17 cellular contexts compared by ENCODE assay signal in genomic region chr1:16183765-16184556, GRCh38. TPM values are rescaled to one million over a fixed set of nuclear protein-coding genes. Genes with fewer than 3 reads are reported as not detected.
A peak's percentile ranks its signal among the peaks of the same experiment; 100 is the strongest.
DNase-seq lines count a peak whose midpoint lies in the region; ATAC-seq and TF ChIP-seq lines count a peak whose summit lies in the region.
"Had no signal": no experiment of that assay in that cellular context is flagged by ENCODE, and none has a peak within 500 bp of the region (broad histone marks: within the 10 kb centered on the region; RNA-seq: fewer than 3 reads in every experiment).

No MANE protein-coding gene starts in this region.

- peaks cover 23% of the 10 kb centered on the region for H3K4me1 Mint-ChIP-seq in Caco-2 (ENCODE audit: low read depth, unreplicated experiment)

- H3K27me3 ChIP-seq in Caco-2 (replicated peaks; ENCODE audit: control insufficient read depth, insufficient read depth, low read length): no peaks in the 10 kb centered on the region
- peaks cover 8% of the 10 kb centered on the region for H3K27me3 ChIP-seq in gastroesophageal sphincter
- H3K27me3 ChIP-seq in gastrocnemius medialis: peaks cover 0 to under 1% (median 0%) of the 10 kb centered on the region in 3 donors
- H3K27me3 ChIP-seq: SJSA1 had no signal

- no peak for DNase-seq in Caco-2
- DNase-seq in RWPE1 (ENCODE audit: low spot score): no peak
- no peak for DNase-seq in gastrocnemius medialis
- DNase-seq in HuH-7.5 (ENCODE audit: low spot score): no peak
- DNase-seq in GOT3 (lab: John Stamatoyannopoulos, UW): no peak
- DNase-seq: activated effector memory CD4-positive, alpha-beta T cell treated with anti-CD3 and anti-CD28 coated beads, Interleukin-2, amount 50 U/mL, for 16 hours; COR-L47; kidney glomerular epithelial cell; NCI-H1436; stimulated activated naive B cell treated with anti-CD40 and anti-IgM and Interleukin-4, amounts not matched to agents 10 μg/mL and 1 μg/mL and 100 μg/mL, for 72 hours; T1000 had no signal

- no TSS peak for BruUV-seq in Caco-2 (replicated peaks; lab: Mats Ljungman, UMichigan)

- in situ Hi-C loops in gastrocnemius medialis (cut with MboI; ENCODE audit: low sequenced_read_pairs in 4 of 4): loop anchor here in 1 of 4 donors (10.0 kb wide), 1 partner anchor 109 kb away; the partner anchor contains the start of gene FAM131C

- peak overlapping the region; percentile 98 for H3K27ac ChIP-seq in RWPE1
- peak overlapping the region in 3 of 4 donors; percentile 48 to 91 (median 86) for H3K27ac ChIP-seq in gastroesophageal sphincter
- H3K27ac ChIP-seq in gastrocnemius medialis: peak overlapping the region; percentile 23 to 41 (median 27)
- H3K27ac ChIP-seq: parathyroid adenoma, SJSA1 had no signal

- intact Hi-C loops in Caco-2 (cut with micrococcal nuclease; ENCODE audit: unreplicated experiment) (loop anchor here (2.0 kb wide), 1 partner anchor 37 kb away; no protein-coding TSS in a partner anchor), gastrocnemius medialis (cut with DNase I; ENCODE audit: low total_unique reads) (loop anchor here (2.0 to 5.0 kb wide), 2 partner anchors 27 to 37 kb away; partner anchors contain the start of gene EPHA2)

- H3K36me3 ChIP-seq in Caco-2 (ENCODE audit: control insufficient read depth, insufficient read depth, low read length): no peaks in the 10 kb centered on the region
- H3K36me3 ChIP-seq in gastroesophageal sphincter: no peaks in the 10 kb centered on the region
- H3K36me3 ChIP-seq in gastrocnemius medialis: no peaks in the 10 kb centered on the region
- H3K36me3 ChIP-seq: SJSA1 had no signal

- TF ChIP-seq POLR2A in gastroesophageal sphincter (IDR thresholded peaks at IDR 0.05) (no peak), gastrocnemius medialis (IDR thresholded peaks at IDR 0.05) (no peak)

- H3K4me3 ChIP-seq in Caco-2 (ENCODE audit: low read depth, low read length) (no peak overlapping the region), gastroesophageal sphincter (no peak overlapping the region), gastrocnemius medialis (no peak overlapping the region)
- H3K4me3 ChIP-seq: GM12878, SJSA1 had no signal

- no peak for ATAC-seq in gastroesophageal sphincter
- no peak for ATAC-seq in gastrocnemius medialis
- no peak for ATAC-seq in HG03354 (IDR thresholded peaks at IDR 0.05; ENCODE audit: poor library complexity, severe bottlenecking, unreplicated experiment)
- ATAC-seq in HG02759 (IDR thresholded peaks at IDR 0.05; ENCODE audit: unreplicated experiment): no peak
- ATAC-seq: stimulated activated naive B cell treated with anti-CD40 and anti-IgM and Interleukin-4, amounts not matched to agents 10 μg/mL and 1 μg/mL and 100 μg/mL, for 72 hours had no signal

- H3K27me3 Mint-ChIP-seq in Caco-2 (ENCODE audit: insufficient read depth, unreplicated experiment): no peaks in the 10 kb centered on the region

- CTCF ChIA-PET in Caco-2 (lab: Charles Lee) (no interaction called here), RWPE1 (lab: Yijun Ruan, JAX) (interaction anchor here (0.7 to 1.7 kb wide), 4 partner anchors 102 to 613 kb away, joined by 3 to 9 read pairs (median 5); no protein-coding TSS in a partner anchor)

- H3K9me3 Mint-ChIP-seq in Caco-2 (ENCODE audit: unreplicated experiment): no peaks in the 10 kb centered on the region
- H3K9me3 Mint-ChIP-seq: stimulated activated naive B cell treated with anti-CD40 and anti-IgM and Interleukin-4, amounts not matched to agents 10 μg/mL and 1 μg/mL and 100 μg/mL, for 72 hours had no signal

- H3K4me3 Mint-ChIP-seq in Caco-2 (ENCODE audit: unreplicated experiment): no peak overlapping the region
- H3K4me3 Mint-ChIP-seq: stimulated activated naive B cell treated with anti-CD40 and anti-IgM and Interleukin-4, amounts not matched to agents 10 μg/mL and 1 μg/mL and 100 μg/mL, for 72 hours had no signal

- H3K27ac Mint-ChIP-seq in Caco-2 (ENCODE audit: unreplicated experiment): peak overlapping the region; percentile 54
- H3K27ac Mint-ChIP-seq: stimulated activated naive B cell treated with anti-CD40 and anti-IgM and Interleukin-4, amounts not matched to agents 10 μg/mL and 1 μg/mL and 100 μg/mL, for 72 hours had no signal

- no peaks in the 10 kb centered on the region for H3K36me3 Mint-ChIP-seq in Caco-2 (ENCODE audit: insufficient read depth, unreplicated experiment)
- H3K36me3 Mint-ChIP-seq: stimulated activated naive B cell treated with anti-CD40 and anti-IgM and Interleukin-4, amounts not matched to agents 10 μg/mL and 1 μg/mL and 100 μg/mL, for 72 hours had no signal

- 75 to 90% methylated on average over 4 of the region's 19 CpGs for WGBS in gastroesophageal sphincter (ENCODE audit: low coverage in 1 of 2), 2 donors

- no peak for TF ChIP-seq EP300 in gastroesophageal sphincter (IDR thresholded peaks at IDR 0.05)

- H3K9me3 ChIP-seq in Caco-2: no peaks in the 10 kb centered on the region
- H3K9me3 ChIP-seq in gastroesophageal sphincter: no peaks in the 10 kb centered on the region
- H3K9me3 ChIP-seq in gastrocnemius medialis: no peaks in the 10 kb centered on the region
- H3K9me3 ChIP-seq: SJSA1 had no signal

- H3K4me1 ChIP-seq in Caco-2 (peaks cover 45% of the 10 kb centered on the region), gastroesophageal sphincter (peaks cover 0 to 55% (median 21%) of the 10 kb centered on the region in 3 donors), gastrocnemius medialis (peaks cover 9 to 13% of the 10 kb centered on the region in 2 donors)
- H3K4me1 ChIP-seq: parathyroid adenoma had no signal

- POLR2A ChIA-PET in Caco-2 (lab: Charles Lee): no interaction called here
- POLR2A ChIA-PET in RWPE1 (lab: Yijun Ruan, JAX; ENCODE audit: low non-redundant PET): interaction anchor here (0.5 to 1.4 kb wide), 5 partner anchors 11 to 38 kb away, joined by 3 to 5 read pairs (median 4); no protein-coding TSS in a partner anchor

- TF ChIP-seq CTCF in Caco-2 (IDR thresholded peaks at IDR 0.05; ENCODE audit: insufficient read depth in 1 of 2, low read depth in 1 of 2, low read length in 1 of 2, severe bottlenecking in 1 of 2, unreplicated experiment in 1 of 2): no peak
- no peak for TF ChIP-seq CTCF in RWPE1 (conservative IDR thresholded peaks at IDR 0.05; ENCODE audit: low read depth)
- no peak for TF ChIP-seq CTCF in gastroesophageal sphincter (IDR thresholded peaks at IDR 0.05)
- no peak for TF ChIP-seq CTCF in gastrocnemius medialis (IDR thresholded peaks at IDR 0.05 in 4 of 5, conservative IDR thresholded peaks at IDR 0.05 in 1 of 5)

RNA-seq across cellular contexts. Expression of gene EPHA2, which starts 28.1 kb away (rescaled TPM):
- 31.2 and 37.8 TPM in 2 replicates for total RNA-seq in Caco-2 (2022)
- total RNA-seq in gastroesophageal sphincter: 10 to 100 TPM in 2 of 4 donors, 1 to 10 TPM in 2; 8.9 to 16.1 (median 12.4) TPM
- total RNA-seq in gastrocnemius medialis: 1 to 10 TPM; 1.2 to 6.4 (median 2.9) TPM

RNA-seq across cellular contexts. Expression of gene ARHGEF19, which starts 28.5 kb away (rescaled TPM):
- total RNA-seq in Caco-2 (2022) (7.7 and 8.0 TPM in 2 replicates), gastroesophageal sphincter (1 to 10 TPM; 2.8 to 3.6 (median 3.4) TPM), gastrocnemius medialis (1 to 10 TPM in 3 of 4 donors, under 1 TPM in 1; 0.68 to 3.0 (median 2.3) TPM)

RNA-seq across cellular contexts. Expression of gene CPLANE2, which starts 53.0 kb away (rescaled TPM):
- total RNA-seq in Caco-2 (2022) (2.1 and 4.2 TPM in 2 replicates), gastroesophageal sphincter (10 to 100 TPM in 2 of 4 donors, 1 to 10 TPM in 2; 6.6 to 45.8 (median 11.0) TPM), gastrocnemius medialis (1 to 10 TPM in 3 of 4 donors, under 1 TPM in 1; 0.46 to 6.3 (median 3.1) TPM)

Comparison
In these comparisons a context has a peak if more than half of its experiments do, and no peak if none do; other contexts are left out.
1. H3K27ac ChIP-seq: peak in every context shown above with its lines; median percentile 98 in RWPE1; 86 in gastroesophageal sphincter; 27 in gastrocnemius medialis.